22 cellular contexts compared by ENCODE assay signal in genomic region chr4:174999407-174999806, GRCh38.
DNase-seq lines count a peak whose midpoint lies in the region; ATAC-seq, FAIRE-seq and TF ChIP-seq lines count a peak whose summit lies in the region.
"Had no signal": no experiment of that assay in that cellular context is flagged by ENCODE, and none has a peak within 500 bp of the region (broad histone marks: within the 10 kb centered on the region; RNA-seq: fewer than 3 reads in every experiment).

No MANE protein-coding gene starts in this region.

- TF ChIP-seq POLR2A in HepG2 (IDR thresholded peaks at IDR 0.05; ENCODE audit: insufficient read depth in 1 of 2, low read depth in 2 of 2, low read length in 2 of 2) (no peak), right lobe of liver (IDR thresholded peaks at IDR 0.05) (no peak), uterus (IDR thresholded peaks at IDR 0.05) (no peak)

- WGBS in HepG2 (ENCODE audit: low lambda C conversion rate): 0% methylated on average over 4 of the region's 4 CpGs
- WGBS in right lobe of liver (ENCODE audit: insufficient coverage, low coverage, low lambda C conversion rate, missing lambda C conversion rate): 45% methylated on average over 4 of the region's 4 CpGs

- POLR2A ChIA-PET in HepG2 (lab: Yijun Ruan, JAX): no interaction called here

- TF ChIP-seq RAD21 in HepG2 (CRISPR knock-in tag; IDR thresholded peaks at IDR 0.05): no peak

- DNase-seq in HepG2 (ENCODE audit: low spot score) (no peak), right lobe of liver (no peak), RKO (ENCODE audit: low spot score) (peak; percentile 79), fibroblast of peridontal ligament (ENCODE audit: extremely low read depth) (peak; percentile 23), uterus (no peak), NCI-H748 (lab: John Stamatoyannopoulos, UW; ENCODE audit: unreplicated experiment) (no peak), NCI-H2227 (lab: John Stamatoyannopoulos, UW; ENCODE audit: unreplicated experiment) (no peak), ureter (ENCODE audit: low spot score) (no peak)
- DNase-seq: activated CD8-positive, alpha-beta T cell treated with anti-CD3 and anti-CD28 coated beads for 36 hours; CD4-positive, CD25-positive, alpha-beta regulatory T cell; cerebellar nuclear complex; foreskin fibroblast; GOT3; NCI-H2029; NCI-H524; pancreas; transverse colon; WERI-Rb-1 had no signal

- H3K9me3 ChIP-seq in HepG2 (ENCODE audit: low read length): peaks cover 56% of the 10 kb centered on the region
- no peaks in the 10 kb centered on the region for H3K9me3 ChIP-seq in right lobe of liver
- no peaks in the 10 kb centered on the region for H3K9me3 ChIP-seq in uterus
- H3K9me3 ChIP-seq: pancreas had no signal

- H3K4me3 ChIP-seq in HepG2 (replicated peaks in 1 of 3; ENCODE audit: insufficient read depth in 1 of 3, low read depth in 2 of 3, low read length in 3 of 3): no peak overlapping the region
- H3K4me3 ChIP-seq in right lobe of liver: no peak overlapping the region
- no peak overlapping the region for H3K4me3 ChIP-seq in uterus
- H3K4me3 ChIP-seq: pancreas, smooth muscle cell, transverse colon had no signal

- CTCF ChIA-PET in HepG2 (lab: Yijun Ruan, JAX; ENCODE audit: low intra/inter-chr PET ratio, low total read pairs): no interaction called here

- BruUV-seq in HepG2 (replicated peaks; lab: Mats Ljungman, UMichigan): no TSS peak

- H4K20me1 ChIP-seq in HepG2 (ENCODE audit: insufficient read depth, low read length): no peaks in the 10 kb centered on the region

- no peak overlapping the region for H3K9ac ChIP-seq in HepG2 (ENCODE audit: insufficient read depth, low read depth, low read length)

- no peak overlapping the region for H3K27ac ChIP-seq in HepG2 (ENCODE audit: extremely low read length, insufficient read depth, low read length)
- H3K27ac ChIP-seq in right lobe of liver: no peak overlapping the region
- no peak overlapping the region for H3K27ac ChIP-seq in uterus
- H3K27ac ChIP-seq: pancreas, transverse colon, WERI-Rb-1 had no signal

- intact Hi-C loops in HepG2 (cut with micrococcal nuclease; ENCODE audit: unreplicated experiment): no loop called here
- intact Hi-C loops in right lobe of liver (cut with DNase I): no loop called here
- intact Hi-C loops in uterus (cut with DNase I; ENCODE audit: low total_unique reads): no loop called here

- FAIRE-seq in HepG2 (lab: Jason Lieb, UNC): no peak
- FAIRE-seq: GM12891, pancreas had no signal

- no peak overlapping the region for H2AFZ ChIP-seq in HepG2 (ENCODE audit: low read length)

- H3K36me3 ChIP-seq in HepG2 (replicated peaks in 1 of 2; ENCODE audit: control insufficient read depth in 1 of 2, insufficient read depth in 2 of 2, low read length in 2 of 2) (no peaks in the 10 kb centered on the region), right lobe of liver (no peaks in the 10 kb centered on the region), uterus (no peaks in the 10 kb centered on the region)
- H3K36me3 ChIP-seq: pancreas, transverse colon, WERI-Rb-1 had no signal

- H3K27me3 ChIP-seq in HepG2 (ENCODE audit: control insufficient read depth in 1 of 2, insufficient read depth in 2 of 2, low read length in 2 of 2) (no peaks in the 10 kb centered on the region), right lobe of liver (no peaks in the 10 kb centered on the region), uterus (no peaks in the 10 kb centered on the region)
- H3K27me3 ChIP-seq: pancreas, transverse colon had no signal

- TF ChIP-seq EP300 in HepG2 (IDR thresholded peaks at IDR 0.05; ENCODE audit: low read depth in 2 of 2, low read length in 2 of 2) (no peak), HepG2 (CRISPR knock-in tag; IDR thresholded peaks at IDR 0.05; ENCODE audit: borderline replicate concordance) (no peak)

- in situ Hi-C loops in HepG2 (cut with HindIII; ENCODE audit: extremely low pct_ligation_motif_present, low pct_unique_long_range_greater_than_20kb): no loop called here

- TF ChIP-seq CTCF in HepG2 (CRISPR knock-in tag; IDR thresholded peaks at IDR 0.05): no peak
- TF ChIP-seq CTCF in right lobe of liver (IDR thresholded peaks at IDR 0.05): no peak
- no peak for TF ChIP-seq CTCF in uterus (IDR thresholded peaks at IDR 0.05)

- no peaks in the 10 kb centered on the region for H3K79me2 ChIP-seq in HepG2 (ENCODE audit: insufficient read depth, low read length)

- H3K4me2 ChIP-seq in HepG2 (ENCODE audit: low read depth, low read length): no peak overlapping the region
- H3K4me2 ChIP-seq: smooth muscle cell had no signal

- H3K4me1 ChIP-seq in HepG2 (ENCODE audit: insufficient read depth, low read length) (no peaks in the 10 kb centered on the region), right lobe of liver (no peaks in the 10 kb centered on the region), uterus (no peaks in the 10 kb centered on the region)
- H3K4me1 ChIP-seq: pancreas, transverse colon had no signal

- ATAC-seq in HepG2: no peak
- no peak for ATAC-seq in right lobe of liver
- ATAC-seq: activated CD8-positive, alpha-beta T cell treated with anti-CD3 and anti-CD28 coated beads for 36 hours; Panc1; pancreas; stimulated activated memory B cell treated with anti-CD40 and anti-IgM and Interleukin-4, amounts not matched to agents 10 μg/mL and 1 μg/mL and 100 μg/mL, for 72 hours had no signal

TF ChIP-seq in HepG2, 621 proteins besides CTCF, POLR2A, EP300 and RAD21:
- TF ChIP-seq CREB1 (IDR thresholded peaks at IDR 0.05) (peak; percentile 19; the same call in 1 of the 2 replicates), CREB1 (CRISPR knock-in tag; IDR thresholded peaks at IDR 0.05) (no peak), TOE1 (CRISPR knock-in tag; IDR thresholded peaks at IDR 0.05) (no peak)

Comparison
In these comparisons a context has a peak if more than half of its experiments do, and no peak if none do; other contexts are left out.
1. DNase-seq: peak in RKO (single experiment) and fibroblast of peridontal ligament (single experiment); none in HepG2 (single experiment), right lobe of liver (0 of 3), uterus (0 of 2), NCI-H748 (single experiment), NCI-H2227 (single experiment) and ureter (single experiment).